ENCODE assay signal across 19 cellular contexts in the genomic region with DNA sequence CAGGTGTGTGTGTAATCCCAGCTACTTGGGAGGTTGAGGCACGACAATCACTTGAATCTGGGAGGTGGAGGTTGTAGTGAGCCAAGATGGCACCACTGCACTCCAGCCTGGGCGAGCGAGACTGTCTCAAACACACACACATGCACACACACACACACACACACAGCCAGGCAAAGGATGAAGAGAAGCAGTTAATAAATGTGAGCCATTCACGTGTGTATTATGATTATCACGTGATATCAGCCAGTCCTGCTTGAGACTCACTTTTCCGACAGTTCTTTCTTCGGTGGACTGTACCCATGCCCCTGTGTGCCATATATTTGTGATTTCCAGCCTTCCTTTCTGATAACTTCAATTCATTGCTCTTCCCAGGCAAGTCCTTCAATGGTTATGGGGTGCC.
DNase-seq lines count a peak whose midpoint lies in the region; ATAC-seq and TF ChIP-seq lines count a peak whose summit lies in the region.
"Had no signal": no experiment of that assay in that cellular context is flagged by ENCODE, and none has a peak within 500 bp of the region (broad histone marks: within the 10 kb centered on the region; RNA-seq: fewer than 3 reads in every experiment).

No MANE protein-coding gene starts in this region.

- H3K27me3 ChIP-seq in DND-41 (ENCODE audit: insufficient read depth, low read length, poor library complexity): no peaks in the 10 kb centered on the region
- H3K27me3 ChIP-seq in naive thymus-derived CD4-positive, alpha-beta T cell (ENCODE audit: control insufficient read depth in 2 of 2, insufficient read depth in 2 of 2, low read length in 2 of 2): no peaks in the 10 kb centered on the region

- H3K9ac ChIP-seq in DND-41 (ENCODE audit: low read depth, low read length): no peak overlapping the region

- H3K4me1 Mint-ChIP-seq in activated naive CD8-positive, alpha-beta T cell treated with anti-CD3 and anti-CD28 coated beads, Interleukin-2, amount 10 ng/mL, durations not matched to agents 7 days and 5 days: peaks cover 58% of the 10 kb centered on the region
- peaks cover 66 to 93% (median 90%) of the 10 kb centered on the region in 7 donors for H3K4me1 Mint-ChIP-seq in naive thymus-derived CD4-positive, alpha-beta T cell
- peaks cover 65% of the 10 kb centered on the region for H3K4me1 Mint-ChIP-seq in stimulated activated effector memory CD8-positive, alpha-beta T cell treated with anti-CD3 and anti-CD28 coated beads, Interleukin-12 subunit alpha, Interleukin-12 subunit beta, amount 100 ng/mL, for 72 hours

- H3K9me3 ChIP-seq in DND-41 (ENCODE audit: insufficient read depth, low read length, severe bottlenecking): no peaks in the 10 kb centered on the region
- H3K9me3 ChIP-seq in naive thymus-derived CD4-positive, alpha-beta T cell (ENCODE audit: control insufficient read depth in 2 of 3, low read length in 3 of 3): no peaks in the 10 kb centered on the region
- H3K9me3 ChIP-seq: HAP-1 had no signal

- no peak for ATAC-seq in DND-41 (ENCODE audit: insufficient read depth, low read depth)
- no peak for ATAC-seq in activated naive CD8-positive, alpha-beta T cell treated with anti-CD3 and anti-CD28 coated beads, Interleukin-2, amount 10 ng/mL, durations not matched to agents 7 days and 5 days (ENCODE audit: low read depth)
- no peak for ATAC-seq in naive thymus-derived CD4-positive, alpha-beta T cell
- no peak for ATAC-seq in stimulated activated effector memory CD8-positive, alpha-beta T cell treated with anti-CD3 and anti-CD28 coated beads, Interleukin-12 subunit alpha, Interleukin-12 subunit beta, amount 100 ng/mL, for 72 hours

- POLR2A ChIA-PET in activated naive CD8-positive, alpha-beta T cell treated with anti-CD3 and anti-CD28 coated beads, Interleukin-2, amount 10 ng/mL, durations not matched to agents 7 days and 5 days (lab: Charles Lee): no interaction called here
- POLR2A ChIA-PET in naive thymus-derived CD4-positive, alpha-beta T cell (lab: Charles Lee): interaction anchor here (0.9 to 1.8 kb wide), 2 partner anchors 11 to 20 kb away, joined by 3 to 5 read pairs; no protein-coding TSS in a partner anchor

- H3K4me2 ChIP-seq in DND-41 (ENCODE audit: insufficient read depth, low read length): no peak overlapping the region

- TF ChIP-seq CTCF in DND-41 (IDR thresholded peaks at IDR 0.05; ENCODE audit: borderline replicate concordance, extremely low read depth, low read length, poor library complexity, severe bottlenecking): no peak

- H3K27ac Mint-ChIP-seq in activated naive CD8-positive, alpha-beta T cell treated with anti-CD3 and anti-CD28 coated beads, Interleukin-2, amount 10 ng/mL, durations not matched to agents 7 days and 5 days: peak overlapping the region; percentile 52
- peak overlapping the region in 7 of 9 donors; percentile 23 to 91 (median 40) for H3K27ac Mint-ChIP-seq in naive thymus-derived CD4-positive, alpha-beta T cell
- H3K27ac Mint-ChIP-seq in stimulated activated effector memory CD8-positive, alpha-beta T cell treated with anti-CD3 and anti-CD28 coated beads, Interleukin-12 subunit alpha, Interleukin-12 subunit beta, amount 100 ng/mL, for 72 hours: no peak overlapping the region

- H3K27ac ChIP-seq in DND-41 (ENCODE audit: low read length): 0 out of 2 replicates have a peak overlapping the region, but pooled peaks have one; percentile 23
- no peak overlapping the region for H3K27ac ChIP-seq in naive thymus-derived CD4-positive, alpha-beta T cell (ENCODE audit: low read depth, low read length)

- intact Hi-C loops in naive thymus-derived CD4-positive, alpha-beta T cell (cut with micrococcal nuclease): no loop called here

- peak; percentile 26 for DNase-seq in activated CD8-positive, alpha-beta memory T cell treated with anti-CD3 and anti-CD28 coated beads for 24 hours
- DNase-seq in activated CD8-positive, alpha-beta memory T cell treated with anti-CD3 and anti-CD28 coated beads, Interleukin-2, amount 50 U/mL, for 48 hours: no peak
- no peak for DNase-seq in DND-41
- DNase-seq in activated naive CD8-positive, alpha-beta T cell treated with anti-CD3 and anti-CD28 coated beads, Interleukin-2, amount 10 ng/mL, durations not matched to agents 7 days and 5 days: no peak
- DNase-seq in naive thymus-derived CD4-positive, alpha-beta T cell: no peak
- no peak for DNase-seq in stimulated activated effector memory CD8-positive, alpha-beta T cell treated with anti-CD3 and anti-CD28 coated beads, Interleukin-12 subunit alpha, Interleukin-12 subunit beta, amount 100 ng/mL, for 72 hours (ENCODE audit: low spot score in 2 of 2)
- no peak for DNase-seq in NCI-H510A (lab: John Stamatoyannopoulos, UW)
- no peak for DNase-seq in SHP77 (lab: John Stamatoyannopoulos, UW)
- DNase-seq: 8988T; CD8-positive, alpha-beta memory T cell; DMS79; Karpas-422; NCI-H1417 treated with DMSO at 0.1 percent for 48 hours; NCI-H187 treated with DMSO at 0.1 percent for 48 hours; NCI-H2227 treated with DMSO at 0.1 percent for 48 hours; NCI-H524; NCI-H82; SHP77 treated with DMSO at 0.1 percent for 48 hours had no signal

- no peaks in the 10 kb centered on the region for H3K9me3 Mint-ChIP-seq in activated naive CD8-positive, alpha-beta T cell treated with anti-CD3 and anti-CD28 coated beads, Interleukin-2, amount 10 ng/mL, durations not matched to agents 7 days and 5 days
- no peaks in the 10 kb centered on the region for H3K9me3 Mint-ChIP-seq in naive thymus-derived CD4-positive, alpha-beta T cell
- no peaks in the 10 kb centered on the region for H3K9me3 Mint-ChIP-seq in stimulated activated effector memory CD8-positive, alpha-beta T cell treated with anti-CD3 and anti-CD28 coated beads, Interleukin-12 subunit alpha, Interleukin-12 subunit beta, amount 100 ng/mL, for 72 hours
- H3K9me3 Mint-ChIP-seq: CD8-positive, alpha-beta memory T cell had no signal

- H3K4me3 Mint-ChIP-seq in activated naive CD8-positive, alpha-beta T cell treated with anti-CD3 and anti-CD28 coated beads, Interleukin-2, amount 10 ng/mL, durations not matched to agents 7 days and 5 days: no peak overlapping the region
- peak overlapping the region in 2 of 10 donors; percentile 15 to 53 for H3K4me3 Mint-ChIP-seq in naive thymus-derived CD4-positive, alpha-beta T cell
- H3K4me3 Mint-ChIP-seq in stimulated activated effector memory CD8-positive, alpha-beta T cell treated with anti-CD3 and anti-CD28 coated beads, Interleukin-12 subunit alpha, Interleukin-12 subunit beta, amount 100 ng/mL, for 72 hours: no peak overlapping the region
- H3K4me3 Mint-ChIP-seq: CD8-positive, alpha-beta memory T cell had no signal

- no peaks in the 10 kb centered on the region for H4K20me1 ChIP-seq in DND-41 (ENCODE audit: insufficient read depth, low read length)

- H2AFZ ChIP-seq in DND-41 (ENCODE audit: low read depth, low read length): no peak overlapping the region

- no peak overlapping the region for H3K4me3 ChIP-seq in DND-41 (ENCODE audit: low read depth in 1 of 2, low read length in 2 of 2)
- H3K4me3 ChIP-seq in naive thymus-derived CD4-positive, alpha-beta T cell (ENCODE audit: low read length): no peak overlapping the region
- H3K4me3 ChIP-seq: HAP-1 had no signal

- H3K27me3 Mint-ChIP-seq in activated naive CD8-positive, alpha-beta T cell treated with anti-CD3 and anti-CD28 coated beads, Interleukin-2, amount 10 ng/mL, durations not matched to agents 7 days and 5 days: no peaks in the 10 kb centered on the region
- H3K27me3 Mint-ChIP-seq in naive thymus-derived CD4-positive, alpha-beta T cell: no peaks in the 10 kb centered on the region
- H3K27me3 Mint-ChIP-seq: CD8-positive, alpha-beta memory T cell had no signal

- H3K36me3 ChIP-seq in DND-41 (ENCODE audit: insufficient read depth, low read length): no peaks in the 10 kb centered on the region
- H3K36me3 ChIP-seq in naive thymus-derived CD4-positive, alpha-beta T cell (ENCODE audit: control insufficient read depth in 2 of 3, insufficient read depth in 3 of 3, low read length in 3 of 3): no peaks in the 10 kb centered on the region
- H3K36me3 ChIP-seq: HAP-1 had no signal

- H3K4me1 ChIP-seq in DND-41 (ENCODE audit: insufficient read depth, low read length): peaks cover 41% of the 10 kb centered on the region
- H3K4me1 ChIP-seq in naive thymus-derived CD4-positive, alpha-beta T cell (ENCODE audit: control insufficient read depth in 2 of 2, insufficient read depth in 2 of 2, low read length in 2 of 2): peaks cover 37 to 62% of the 10 kb centered on the region in 2 donors
- H3K4me1 ChIP-seq: HAP-1 had no signal

- H3K36me3 Mint-ChIP-seq in activated naive CD8-positive, alpha-beta T cell treated with anti-CD3 and anti-CD28 coated beads, Interleukin-2, amount 10 ng/mL, durations not matched to agents 7 days and 5 days: peaks cover 7% of the 10 kb centered on the region
- peaks cover 0 to 11% (median 0%) of the 10 kb centered on the region in 5 donors for H3K36me3 Mint-ChIP-seq in naive thymus-derived CD4-positive, alpha-beta T cell
- H3K36me3 Mint-ChIP-seq in stimulated activated effector memory CD8-positive, alpha-beta T cell treated with anti-CD3 and anti-CD28 coated beads, Interleukin-12 subunit alpha, Interleukin-12 subunit beta, amount 100 ng/mL, for 72 hours: peaks cover 5% of the 10 kb centered on the region

- peaks cover 56% of the 10 kb centered on the region for H3K79me2 ChIP-seq in DND-41 (ENCODE audit: insufficient read depth, low read length)

- CTCF ChIA-PET in naive thymus-derived CD4-positive, alpha-beta T cell (lab: Charles Lee): interaction anchor here (1.2 kb wide), 1 partner anchor 55 kb away, joined by 4 read pairs; no protein-coding TSS in a partner anchor
